ENCODE assay signal across 9 cellular contexts in the genomic region with DNA sequence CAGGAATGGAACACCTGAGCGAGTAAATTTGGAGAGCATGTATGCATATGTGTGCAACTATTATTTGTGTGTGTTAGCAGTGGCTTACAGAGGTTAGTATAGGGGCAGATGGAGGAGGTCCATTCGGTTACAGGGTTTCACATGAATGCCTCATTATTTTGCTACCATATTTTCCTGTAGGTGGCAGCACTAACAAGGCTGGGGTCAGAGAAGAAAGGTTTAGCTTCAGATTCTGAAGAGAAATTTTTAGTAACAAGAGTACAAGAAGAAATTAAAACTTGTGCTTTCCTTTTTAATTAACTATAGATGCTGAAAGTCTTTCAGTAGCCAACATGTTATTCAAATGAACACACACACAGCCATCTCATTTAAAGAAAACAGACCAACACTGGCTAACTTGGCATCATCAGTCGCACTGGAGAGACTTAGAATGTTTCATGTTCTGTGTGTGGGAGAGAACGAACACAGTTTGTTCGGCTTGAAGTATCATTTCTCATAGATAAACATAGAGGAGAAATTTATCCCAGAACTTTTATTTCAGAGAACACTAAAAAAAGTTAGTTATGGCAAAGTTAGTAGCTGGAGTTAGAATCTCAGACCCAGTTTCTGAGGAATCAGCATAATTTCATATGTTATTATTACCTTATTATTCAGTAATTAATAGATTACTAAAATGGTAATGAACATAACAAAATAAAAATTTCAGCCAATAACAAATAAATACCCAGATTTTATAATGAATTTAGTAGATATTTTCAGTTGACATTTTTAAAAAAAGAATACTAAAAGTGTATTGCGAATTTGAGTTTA.
A peak's percentile ranks its signal among the peaks of the same experiment; 100 is the strongest.
DNase-seq lines count a peak whose midpoint lies in the region; ATAC-seq and TF ChIP-seq lines count a peak whose summit lies in the region.
"Had no signal": no experiment of that assay in that cellular context is flagged by ENCODE, and none has a peak within 500 bp of the region (broad histone marks: within the 10 kb centered on the region; RNA-seq: fewer than 3 reads in every experiment).

No MANE protein-coding gene starts in this region.

- intact Hi-C loops in Caco-2 (cut with micrococcal nuclease; ENCODE audit: unreplicated experiment), result loop anchor here (1.0 to 10.0 kb wide), 7 partner anchors 127 to 460 kb away; a partner anchor contains a TSS
- intact Hi-C loops in breast epithelium (cut with DNase I; ENCODE audit: low total_unique reads), result no loop called here

- BruUV-seq in Caco-2 (replicated peaks; lab: Mats Ljungman, UMichigan), result no TSS peak

- CTCF ChIA-PET in Caco-2 (lab: Charles Lee), result interaction anchor here (0.6 to 1.5 kb wide), 9 partner anchors 9 to 387 kb away, joined by 3 to 6 read pairs (median 3); no protein-coding TSS in a partner anchor

- no peaks in the 10 kb centered on the region for H3K27me3 Mint-ChIP-seq in Caco-2 (ENCODE audit: insufficient read depth, unreplicated experiment)

- no peaks in the 10 kb centered on the region for H3K36me3 ChIP-seq in Caco-2 (ENCODE audit: control insufficient read depth, insufficient read depth, low read length)
- no peaks in the 10 kb centered on the region for H3K36me3 ChIP-seq in breast epithelium

- H3K9me3 ChIP-seq in Caco-2 (no peaks in the 10 kb centered on the region), breast epithelium (no peaks in the 10 kb centered on the region)

- no peak overlapping the region for H3K27ac Mint-ChIP-seq in Caco-2 (ENCODE audit: unreplicated experiment)

- DNase-seq in Caco-2 (peak; percentile 36 to 68), NCI-H460 (ENCODE audit: extremely low read depth, low read depth) (peak; percentile 56), breast epithelium (ENCODE audit: low spot score in 2 of 2) (no peak), left kidney (ENCODE audit: low read depth, low spot score) (peak; percentile 83), NCI-H1048 (lab: John Stamatoyannopoulos, UW) (no peak)
- no peak for DNase-seq in activated CD8-positive, alpha-beta memory T cell treated with anti-CD3 and anti-CD28 coated beads, Interleukin-2, amount 50 U/mL, for 4 hours

- H3K27ac ChIP-seq in breast epithelium, result no peak overlapping the region
- H3K27ac ChIP-seq: skin epidermis had no signal

- H3K9me3 Mint-ChIP-seq in Caco-2 (ENCODE audit: unreplicated experiment), result no peaks in the 10 kb centered on the region

- no peaks in the 10 kb centered on the region for H3K36me3 Mint-ChIP-seq in Caco-2 (ENCODE audit: insufficient read depth, unreplicated experiment)

- H3K27me3 ChIP-seq in Caco-2 (replicated peaks; ENCODE audit: control insufficient read depth, insufficient read depth, low read length) (no peaks in the 10 kb centered on the region), breast epithelium (no peaks in the 10 kb centered on the region)

- H3K4me3 ChIP-seq in Caco-2 (ENCODE audit: low read depth, low read length) (no peak overlapping the region), breast epithelium (no peak overlapping the region)
- H3K4me3 ChIP-seq: skin epidermis had no signal

- no peak for TF ChIP-seq POLR2A in breast epithelium (IDR thresholded peaks at IDR 0.05)

- peaks cover 23% of the 10 kb centered on the region for H3K4me1 Mint-ChIP-seq in Caco-2 (ENCODE audit: low read depth, unreplicated experiment)

- H3K4me3 Mint-ChIP-seq in Caco-2 (ENCODE audit: unreplicated experiment), result no peak overlapping the region

- TF ChIP-seq CTCF in Caco-2 (IDR thresholded peaks at IDR 0.05; ENCODE audit: insufficient read depth in 1 of 2, low read depth in 1 of 2, low read length in 1 of 2, severe bottlenecking in 1 of 2, unreplicated experiment in 1 of 2) (peak; percentile 66 to 71), breast epithelium (IDR thresholded peaks at IDR 0.05) (peak; percentile 18 to 52 (median 39))

- POLR2A ChIA-PET in Caco-2 (lab: Charles Lee), result no interaction called here

- H3K4me1 ChIP-seq in Caco-2 (peaks cover 37% of the 10 kb centered on the region), breast epithelium (no peaks in the 10 kb centered on the region)

- ATAC-seq in GM18907 (IDR thresholded peaks at IDR 0.05; ENCODE audit: unreplicated experiment), result peak; percentile 90
- peak; percentile 68 for ATAC-seq in HG03045 (IDR thresholded peaks at IDR 0.05; ENCODE audit: unreplicated experiment)

Comparison
In these comparisons a context has a peak if more than half of its experiments do, and no peak if none do; other contexts are left out.
1. DNase-seq: peak in Caco-2 (2 of 2), NCI-H460 (single experiment) and left kidney (single experiment); none in breast epithelium (0 of 2), activated CD8-positive, alpha-beta memory T cell treated with anti-CD3 and anti-CD28 coated beads, Interleukin-2, amount 50 U/mL, for 4 hours (single experiment) and NCI-H1048 (single experiment).